In genomic region chr4:98573791-98574190, GRCh38 we compare ENCODE assay signal across 18 cellular contexts.
A peak's percentile ranks its signal among the peaks of the same experiment; 100 is the strongest.
DNase-seq lines count a peak whose midpoint lies in the region; ATAC-seq and TF ChIP-seq lines count a peak whose summit lies in the region.
"Had no signal": no experiment of that assay in that cellular context is flagged by ENCODE, and none has a peak within 500 bp of the region (broad histone marks: within the 10 kb centered on the region; RNA-seq: fewer than 3 reads in every experiment).

No MANE protein-coding gene starts in this region.

- TF ChIP-seq POLR2A in body of pancreas (IDR thresholded peaks at IDR 0.05), result no peak

- H3K27me3 ChIP-seq in body of pancreas, result no peaks in the 10 kb centered on the region
- H3K27me3 ChIP-seq: heart right ventricle, neutrophil, vagina had no signal

- no peak overlapping the region for H3K27ac ChIP-seq in body of pancreas
- H3K27ac ChIP-seq: heart right ventricle, neutrophil, vagina had no signal

- ATAC-seq in body of pancreas, result peak; percentile 71
- ATAC-seq: activated T-cell treated with anti-CD3 and anti-CD28 coated beads, Interleukin-2, amount 50 U/mL, for 4 hours; GM12878; Panc1; right cardiac atrium had no signal

- H3K36me3 ChIP-seq in body of pancreas (replicated peaks in 1 of 2; ENCODE audit: insufficient read depth in 1 of 2, low read depth in 2 of 2), result no peaks in the 10 kb centered on the region
- H3K36me3 ChIP-seq: heart right ventricle, neutrophil, vagina had no signal

- H3K4me3 ChIP-seq in LNCaP clone FGC (ENCODE audit: low read depth, low read length) (no peak overlapping the region), body of pancreas (no peak overlapping the region)
- H3K4me3 ChIP-seq: GM12878, heart right ventricle, vagina had no signal

- H3K4me1 ChIP-seq in body of pancreas, result no peaks in the 10 kb centered on the region

- H3K9me3 ChIP-seq in body of pancreas, result no peaks in the 10 kb centered on the region
- H3K9me3 ChIP-seq: heart right ventricle, neutrophil, vagina had no signal

- WGBS in body of pancreas, 2 donors, result 62 to 64% methylated on average over 2 of the region's 2 CpGs

- intact Hi-C loops in body of pancreas (cut with DNase I), result no loop called here

- TF ChIP-seq CTCF in AG09319 (IDR thresholded peaks at IDR 0.05; ENCODE audit: low read depth, low read length), result no peak
- TF ChIP-seq CTCF in LNCaP clone FGC (IDR thresholded peaks at IDR 0.05; ENCODE audit: control insufficient read depth, extremely low read depth, insufficient read depth), result no peak
- no peak for TF ChIP-seq CTCF in body of pancreas (IDR thresholded peaks at IDR 0.05)

- peak; percentile 68 for DNase-seq in AG09319 (ENCODE audit: extremely low read depth, low read depth)
- DNase-seq in LNCaP clone FGC (ENCODE audit: low read depth), result peak; percentile 58
- DNase-seq in body of pancreas, result no peak
- DNase-seq in left kidney (ENCODE audit: low read depth, low spot score), result peak; percentile 60
- no peak for DNase-seq in NCI-H2029 (lab: John Stamatoyannopoulos, UW)
- no peak for DNase-seq in OCI-M2 (lab: John Stamatoyannopoulos, UW; ENCODE audit: unreplicated experiment)
- DNase-seq in retina, result no peak
- no peak for DNase-seq in germinal center (ENCODE audit: low spot score)
- DNase-seq: activated CD4-positive, alpha-beta memory T cell treated with anti-CD3 and anti-CD28 coated beads for 36 hours; activated T-cell treated with anti-CD3 and anti-CD28 coated beads, Interleukin-2, amount 50 U/mL, for 4 hours; erythroblast; heart right ventricle; NCI-H774; right cardiac atrium had no signal

Comparison
In these comparisons a context has a peak if more than half of its experiments do, and no peak if none do; other contexts are left out.
1. DNase-seq: peak in AG09319 (single experiment), LNCaP clone FGC (single experiment) and left kidney (single experiment); none in body of pancreas (0 of 4), NCI-H2029 (single experiment), OCI-M2 (single experiment), retina (single experiment) and germinal center (single experiment).